Comparison of ENCODE assay signal across 23 cellular contexts in the genomic region with DNA sequence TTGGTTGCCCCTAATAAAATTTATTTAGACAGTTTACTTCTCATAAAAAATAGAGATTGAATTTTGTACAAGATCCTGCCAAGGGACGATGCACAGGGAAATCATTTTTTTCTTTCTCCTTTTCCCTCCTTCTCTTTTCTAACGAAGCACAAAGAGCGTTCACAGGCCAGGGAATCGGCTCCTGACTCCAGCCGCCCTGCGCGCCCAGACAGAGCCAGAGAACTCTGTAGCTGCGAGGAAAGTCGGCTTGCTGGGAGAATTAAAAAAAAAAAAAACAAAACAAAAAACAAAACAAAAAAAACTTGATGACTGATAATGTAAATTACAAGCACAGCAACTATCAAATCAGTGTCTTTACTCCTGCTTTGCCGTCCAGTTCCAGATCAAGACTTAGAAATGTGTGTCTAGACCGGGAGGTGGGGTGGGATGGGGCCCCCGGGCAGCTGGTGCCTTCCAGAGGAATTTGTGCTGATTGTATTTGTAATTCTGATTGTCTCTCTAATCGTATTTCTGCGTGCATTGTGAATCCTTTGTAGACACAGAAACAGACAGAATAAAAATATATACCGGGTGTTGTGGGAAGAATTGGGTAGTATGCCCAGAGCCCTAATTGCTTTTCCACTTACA. TPM values are rescaled to one million over a fixed set of nuclear protein-coding genes. Genes with fewer than 3 reads are reported as not detected.
"Had no signal": no experiment of that assay in that cellular context is flagged by ENCODE, and none has a peak within 500 bp of the region (broad histone marks: within the 10 kb centered on the region; RNA-seq: fewer than 3 reads in every experiment).

No MANE protein-coding gene starts in this region.

- H3K4me3 ChIP-seq: coronary artery, esophagus squamous epithelium, gastrocnemius medialis, right atrium auricular region, upper lobe of left lung had no signal

- H3K9me3 Mint-ChIP-seq: WTC11 had no signal

- H3K9me3 ChIP-seq: esophagus squamous epithelium, gastrocnemius medialis, right atrium auricular region, upper lobe of left lung had no signal

- DNase-seq: activated CD4-positive, alpha-beta T cell treated with anti-CD3 and anti-CD28 coated beads, Interleukin-2, amount 50 U/mL, for 4 hours; activated naive CD4-positive, alpha-beta T cell treated with Interleukin-2 at 50 U/mL for 16 hours; activated T-cell treated with anti-CD3 and anti-CD28 coated beads, Interleukin-2, amount 50 U/mL, for 48 hours; amygdala; cerebellar nuclear complex; esophagus squamous epithelium; gastrocnemius medialis; head of caudate nucleus; hypothalamus; left ventricle myocardium superior; mammary epithelial cell; stimulated activated CD4-positive, alpha-beta T cell treated with anti-CD3 and anti-CD28 coated beads, Interleukin-4, amount 100 ng/mL, for 4 hours; stimulated activated naive CD8-positive, alpha-beta T cell treated with anti-CD3 and anti-CD28 coated beads, Interleukin-15, Interleukin-2, amounts not matched to agents 100 U/mL and 50 U/mL, for 24 hours; T-cell; T1000 had no signal

- H3K36me3 ChIP-seq: esophagus squamous epithelium, gastrocnemius medialis, right atrium auricular region, upper lobe of left lung had no signal

- H3K27ac ChIP-seq: coronary artery, esophagus squamous epithelium, gastrocnemius medialis, right atrium auricular region, upper lobe of left lung had no signal

- H3K36me3 Mint-ChIP-seq: WTC11 had no signal

- H3K27ac Mint-ChIP-seq: nephron progenitor cell, WTC11 had no signal

RNA-seq across cellular contexts. Expression of a gene that starts 3.6 kb away (rescaled TPM):
- total RNA-seq: esophagus squamous epithelium, gastrocnemius medialis, left ventricle myocardium superior, omental fat pad, posterior vena cava, right atrium auricular region, subcutaneous adipose tissue, T-cell, upper lobe of left lung, WTC11 had no signal
- polyA plus RNA-seq: mammary epithelial cell had no signal
